In the genomic region with DNA sequence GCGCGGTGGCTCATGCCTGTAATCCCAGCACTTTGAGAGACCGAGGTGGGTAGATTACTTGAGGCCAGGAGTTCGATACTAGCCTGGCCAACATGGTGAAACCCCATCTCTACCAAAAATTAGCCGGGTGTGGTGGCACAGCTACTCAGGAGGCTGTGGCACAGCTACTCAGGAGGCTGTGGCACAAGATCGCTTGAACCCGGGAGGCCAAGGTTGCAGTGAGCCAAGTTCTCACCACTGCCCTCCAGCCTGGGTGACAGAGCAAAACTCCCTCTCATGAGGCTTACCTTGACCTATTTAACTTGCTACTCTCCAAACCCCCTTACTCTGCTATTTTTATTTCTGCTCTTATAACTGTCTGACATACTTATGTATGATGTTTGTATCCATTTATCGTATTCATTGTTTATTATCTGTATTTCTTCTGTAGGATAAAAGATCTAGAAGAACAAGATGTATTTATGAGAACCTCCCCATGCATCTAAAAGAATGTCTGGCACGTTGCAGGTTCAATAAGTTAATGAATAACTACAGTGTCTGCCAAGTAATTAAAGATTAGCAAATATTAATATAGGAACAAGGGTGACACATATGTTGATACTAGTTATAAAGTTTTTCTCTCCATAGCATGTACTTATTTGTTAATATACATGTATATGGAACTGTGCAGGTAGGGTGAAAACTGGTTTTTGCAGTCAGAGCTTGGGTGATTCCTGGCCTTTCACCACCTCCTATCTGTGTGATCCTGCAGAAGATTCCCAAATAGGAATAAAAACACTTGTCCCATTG, we compare ENCODE assay signal across 1 cellular context.
A peak's percentile ranks its signal among the peaks of the same experiment; 100 is the strongest.
TF ChIP-seq lines count a peak whose summit lies in the region.

No MANE protein-coding gene starts in this region.

TF ChIP-seq in HepG2, 621 proteins besides CTCF, POLR2A, EP300 and RAD21 (continues in another document):
- TF ChIP-seq, protein P1, sequence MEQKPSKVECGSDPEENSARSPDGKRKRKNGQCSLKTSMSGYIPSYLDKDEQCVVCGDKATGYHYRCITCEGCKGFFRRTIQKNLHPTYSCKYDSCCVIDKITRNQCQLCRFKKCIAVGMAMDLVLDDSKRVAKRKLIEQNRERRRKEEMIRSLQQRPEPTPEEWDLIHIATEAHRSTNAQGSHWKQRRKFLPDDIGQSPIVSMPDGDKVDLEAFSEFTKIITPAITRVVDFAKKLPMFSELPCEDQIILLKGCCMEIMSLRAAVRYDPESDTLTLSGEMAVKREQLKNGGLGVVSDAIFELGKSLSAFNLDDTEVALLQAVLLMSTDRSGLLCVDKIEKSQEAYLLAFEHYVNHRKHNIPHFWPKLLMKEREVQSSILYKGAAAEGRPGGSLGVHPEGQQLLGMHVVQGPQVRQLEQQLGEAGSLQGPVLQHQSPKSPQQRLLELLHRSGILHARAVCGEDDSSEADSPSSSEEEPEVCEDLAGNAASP (CRISPR knock-in tag; IDR thresholded peaks at IDR 0.05; ENCODE audit: borderline replicate concordance): no peak
- TF ChIP-seq, protein P2, sequence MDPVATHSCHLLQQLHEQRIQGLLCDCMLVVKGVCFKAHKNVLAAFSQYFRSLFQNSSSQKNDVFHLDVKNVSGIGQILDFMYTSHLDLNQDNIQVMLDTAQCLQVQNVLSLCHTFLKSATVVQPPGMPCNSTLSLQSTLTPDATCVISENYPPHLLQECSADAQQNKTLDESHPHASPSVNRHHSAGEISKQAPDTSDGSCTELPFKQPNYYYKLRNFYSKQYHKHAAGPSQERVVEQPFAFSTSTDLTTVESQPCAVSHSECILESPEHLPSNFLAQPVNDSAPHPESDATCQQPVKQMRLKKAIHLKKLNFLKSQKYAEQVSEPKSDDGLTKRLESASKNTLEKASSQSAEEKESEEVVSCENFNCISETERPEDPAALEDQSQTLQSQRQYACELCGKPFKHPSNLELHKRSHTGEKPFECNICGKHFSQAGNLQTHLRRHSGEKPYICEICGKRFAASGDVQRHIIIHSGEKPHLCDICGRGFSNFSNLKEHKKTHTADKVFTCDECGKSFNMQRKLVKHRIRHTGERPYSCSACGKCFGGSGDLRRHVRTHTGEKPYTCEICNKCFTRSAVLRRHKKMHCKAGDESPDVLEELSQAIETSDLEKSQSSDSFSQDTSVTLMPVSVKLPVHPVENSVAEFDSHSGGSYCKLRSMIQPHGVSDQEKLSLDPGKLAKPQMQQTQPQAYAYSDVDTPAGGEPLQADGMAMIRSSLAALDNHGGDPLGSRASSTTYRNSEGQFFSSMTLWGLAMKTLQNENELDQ (CRISPR knock-in tag; IDR thresholded peaks at IDR 0.05; ENCODE audit: borderline replicate concordance): no peak
- TF ChIP-seq, protein P3, sequence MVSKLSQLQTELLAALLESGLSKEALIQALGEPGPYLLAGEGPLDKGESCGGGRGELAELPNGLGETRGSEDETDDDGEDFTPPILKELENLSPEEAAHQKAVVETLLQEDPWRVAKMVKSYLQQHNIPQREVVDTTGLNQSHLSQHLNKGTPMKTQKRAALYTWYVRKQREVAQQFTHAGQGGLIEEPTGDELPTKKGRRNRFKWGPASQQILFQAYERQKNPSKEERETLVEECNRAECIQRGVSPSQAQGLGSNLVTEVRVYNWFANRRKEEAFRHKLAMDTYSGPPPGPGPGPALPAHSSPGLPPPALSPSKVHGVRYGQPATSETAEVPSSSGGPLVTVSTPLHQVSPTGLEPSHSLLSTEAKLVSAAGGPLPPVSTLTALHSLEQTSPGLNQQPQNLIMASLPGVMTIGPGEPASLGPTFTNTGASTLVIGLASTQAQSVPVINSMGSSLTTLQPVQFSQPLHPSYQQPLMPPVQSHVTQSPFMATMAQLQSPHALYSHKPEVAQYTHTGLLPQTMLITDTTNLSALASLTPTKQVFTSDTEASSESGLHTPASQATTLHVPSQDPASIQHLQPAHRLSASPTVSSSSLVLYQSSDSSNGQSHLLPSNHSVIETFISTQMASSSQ (IDR thresholded peaks at IDR 0.05; ENCODE audit: low read depth): peak; percentile 65
- TF ChIP-seq, protein P3 (CRISPR knock-in tag; IDR thresholded peaks at IDR 0.05; ENCODE audit: borderline replicate concordance): peak; percentile 32; the same call in 1 of the 2 replicates
- no peak for TF ChIP-seq ZNF616 (CRISPR knock-in tag; IDR thresholded peaks at IDR 0.05; ENCODE audit: low read depth)
- 0 out of 2 replicates have a peak, but pooled peaks have one; percentile 23 for TF ChIP-seq MTF2 (CRISPR knock-in tag; IDR thresholded peaks at IDR 0.05; ENCODE audit: borderline replicate concordance)
- TF ChIP-seq FOXK2 (IDR thresholded peaks at IDR 0.05): no peak
- no peak for TF ChIP-seq ZKSCAN1 (IDR thresholded peaks at IDR 0.05; ENCODE audit: low read length)
- peak; percentile 15; the same call in 1 of the 2 replicates for TF ChIP-seq SALL1 (CRISPR knock-in tag; IDR thresholded peaks at IDR 0.05)
- no peak for TF ChIP-seq ZNF678 (CRISPR knock-in tag; IDR thresholded peaks at IDR 0.05)
- no peak for TF ChIP-seq ZNF367 (CRISPR knock-in tag; IDR thresholded peaks at IDR 0.05; ENCODE audit: borderline replicate concordance)
- TF ChIP-seq CENPT (CRISPR knock-in tag; IDR thresholded peaks at IDR 0.05; ENCODE audit: low read depth): no peak
- TF ChIP-seq PITX1 (CRISPR knock-in tag; IDR thresholded peaks at IDR 0.05): no peak
- TF ChIP-seq, protein P4, sequence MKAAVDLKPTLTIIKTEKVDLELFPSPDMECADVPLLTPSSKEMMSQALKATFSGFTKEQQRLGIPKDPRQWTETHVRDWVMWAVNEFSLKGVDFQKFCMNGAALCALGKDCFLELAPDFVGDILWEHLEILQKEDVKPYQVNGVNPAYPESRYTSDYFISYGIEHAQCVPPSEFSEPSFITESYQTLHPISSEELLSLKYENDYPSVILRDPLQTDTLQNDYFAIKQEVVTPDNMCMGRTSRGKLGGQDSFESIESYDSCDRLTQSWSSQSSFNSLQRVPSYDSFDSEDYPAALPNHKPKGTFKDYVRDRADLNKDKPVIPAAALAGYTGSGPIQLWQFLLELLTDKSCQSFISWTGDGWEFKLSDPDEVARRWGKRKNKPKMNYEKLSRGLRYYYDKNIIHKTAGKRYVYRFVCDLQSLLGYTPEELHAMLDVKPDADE (CRISPR knock-in tag; IDR thresholded peaks at IDR 0.05): no peak
- no peak for TF ChIP-seq ZNF589 (CRISPR knock-in tag; conservative IDR thresholded peaks at IDR 0.05)
- no peak for TF ChIP-seq ZNF34 (CRISPR knock-in tag; IDR thresholded peaks at IDR 0.05; ENCODE audit: borderline replicate concordance)
- no peak for TF ChIP-seq ZFP36L1 (CRISPR knock-in tag; IDR thresholded peaks at IDR 0.05)
- no peak for TF ChIP-seq RBAK (CRISPR knock-in tag; IDR thresholded peaks at IDR 0.05)
- TF ChIP-seq, protein P5, sequence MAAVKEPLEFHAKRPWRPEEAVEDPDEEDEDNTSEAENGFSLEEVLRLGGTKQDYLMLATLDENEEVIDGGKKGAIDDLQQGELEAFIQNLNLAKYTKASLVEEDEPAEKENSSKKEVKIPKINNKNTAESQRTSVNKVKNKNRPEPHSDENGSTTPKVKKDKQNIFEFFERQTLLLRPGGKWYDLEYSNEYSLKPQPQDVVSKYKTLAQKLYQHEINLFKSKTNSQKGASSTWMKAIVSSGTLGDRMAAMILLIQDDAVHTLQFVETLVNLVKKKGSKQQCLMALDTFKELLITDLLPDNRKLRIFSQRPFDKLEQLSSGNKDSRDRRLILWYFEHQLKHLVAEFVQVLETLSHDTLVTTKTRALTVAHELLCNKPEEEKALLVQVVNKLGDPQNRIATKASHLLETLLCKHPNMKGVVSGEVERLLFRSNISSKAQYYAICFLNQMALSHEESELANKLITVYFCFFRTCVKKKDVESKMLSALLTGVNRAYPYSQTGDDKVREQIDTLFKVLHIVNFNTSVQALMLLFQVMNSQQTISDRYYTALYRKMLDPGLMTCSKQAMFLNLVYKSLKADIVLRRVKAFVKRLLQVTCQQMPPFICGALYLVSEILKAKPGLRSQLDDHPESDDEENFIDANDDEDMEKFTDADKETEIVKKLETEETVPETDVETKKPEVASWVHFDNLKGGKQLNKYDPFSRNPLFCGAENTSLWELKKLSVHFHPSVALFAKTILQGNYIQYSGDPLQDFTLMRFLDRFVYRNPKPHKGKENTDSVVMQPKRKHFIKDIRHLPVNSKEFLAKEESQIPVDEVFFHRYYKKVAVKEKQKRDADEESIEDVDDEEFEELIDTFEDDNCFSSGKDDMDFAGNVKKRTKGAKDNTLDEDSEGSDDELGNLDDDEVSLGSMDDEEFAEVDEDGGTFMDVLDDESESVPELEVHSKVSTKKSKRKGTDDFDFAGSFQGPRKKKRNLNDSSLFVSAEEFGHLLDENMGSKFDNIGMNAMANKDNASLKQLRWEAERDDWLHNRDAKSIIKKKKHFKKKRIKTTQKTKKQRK (IDR thresholded peaks at IDR 0.05; ENCODE audit: low read length): no peak
- TF ChIP-seq, protein P6, sequence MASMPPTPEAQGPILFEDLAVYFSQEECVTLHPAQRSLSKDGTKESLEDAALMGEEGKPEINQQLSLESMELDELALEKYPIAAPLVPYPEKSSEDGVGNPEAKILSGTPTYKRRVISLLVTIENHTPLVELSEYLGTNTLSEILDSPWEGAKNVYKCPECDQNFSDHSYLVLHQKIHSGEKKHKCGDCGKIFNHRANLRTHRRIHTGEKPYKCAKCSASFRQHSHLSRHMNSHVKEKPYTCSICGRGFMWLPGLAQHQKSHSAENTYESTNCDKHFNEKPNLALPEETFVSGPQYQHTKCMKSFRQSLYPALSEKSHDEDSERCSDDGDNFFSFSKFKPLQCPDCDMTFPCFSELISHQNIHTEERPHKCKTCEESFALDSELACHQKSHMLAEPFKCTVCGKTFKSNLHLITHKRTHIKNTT (CRISPR knock-in tag; IDR thresholded peaks at IDR 0.05): no peak
- TF ChIP-seq, protein P7, sequence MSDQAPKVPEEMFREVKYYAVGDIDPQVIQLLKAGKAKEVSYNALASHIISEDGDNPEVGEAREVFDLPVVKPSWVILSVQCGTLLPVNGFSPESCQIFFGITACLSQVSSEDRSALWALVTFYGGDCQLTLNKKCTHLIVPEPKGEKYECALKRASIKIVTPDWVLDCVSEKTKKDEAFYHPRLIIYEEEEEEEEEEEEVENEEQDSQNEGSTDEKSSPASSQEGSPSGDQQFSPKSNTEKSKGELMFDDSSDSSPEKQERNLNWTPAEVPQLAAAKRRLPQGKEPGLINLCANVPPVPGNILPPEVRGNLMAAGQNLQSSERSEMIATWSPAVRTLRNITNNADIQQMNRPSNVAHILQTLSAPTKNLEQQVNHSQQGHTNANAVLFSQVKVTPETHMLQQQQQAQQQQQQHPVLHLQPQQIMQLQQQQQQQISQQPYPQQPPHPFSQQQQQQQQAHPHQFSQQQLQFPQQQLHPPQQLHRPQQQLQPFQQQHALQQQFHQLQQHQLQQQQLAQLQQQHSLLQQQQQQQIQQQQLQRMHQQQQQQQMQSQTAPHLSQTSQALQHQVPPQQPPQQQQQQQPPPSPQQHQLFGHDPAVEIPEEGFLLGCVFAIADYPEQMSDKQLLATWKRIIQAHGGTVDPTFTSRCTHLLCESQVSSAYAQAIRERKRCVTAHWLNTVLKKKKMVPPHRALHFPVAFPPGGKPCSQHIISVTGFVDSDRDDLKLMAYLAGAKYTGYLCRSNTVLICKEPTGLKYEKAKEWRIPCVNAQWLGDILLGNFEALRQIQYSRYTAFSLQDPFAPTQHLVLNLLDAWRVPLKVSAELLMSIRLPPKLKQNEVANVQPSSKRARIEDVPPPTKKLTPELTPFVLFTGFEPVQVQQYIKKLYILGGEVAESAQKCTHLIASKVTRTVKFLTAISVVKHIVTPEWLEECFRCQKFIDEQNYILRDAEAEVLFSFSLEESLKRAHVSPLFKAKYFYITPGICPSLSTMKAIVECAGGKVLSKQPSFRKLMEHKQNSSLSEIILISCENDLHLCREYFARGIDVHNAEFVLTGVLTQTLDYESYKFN (CRISPR knock-in tag; conservative IDR thresholded peaks at IDR 0.05): peak; percentile 32; the same call in 1 of the 2 replicates
- TF ChIP-seq, protein P8, sequence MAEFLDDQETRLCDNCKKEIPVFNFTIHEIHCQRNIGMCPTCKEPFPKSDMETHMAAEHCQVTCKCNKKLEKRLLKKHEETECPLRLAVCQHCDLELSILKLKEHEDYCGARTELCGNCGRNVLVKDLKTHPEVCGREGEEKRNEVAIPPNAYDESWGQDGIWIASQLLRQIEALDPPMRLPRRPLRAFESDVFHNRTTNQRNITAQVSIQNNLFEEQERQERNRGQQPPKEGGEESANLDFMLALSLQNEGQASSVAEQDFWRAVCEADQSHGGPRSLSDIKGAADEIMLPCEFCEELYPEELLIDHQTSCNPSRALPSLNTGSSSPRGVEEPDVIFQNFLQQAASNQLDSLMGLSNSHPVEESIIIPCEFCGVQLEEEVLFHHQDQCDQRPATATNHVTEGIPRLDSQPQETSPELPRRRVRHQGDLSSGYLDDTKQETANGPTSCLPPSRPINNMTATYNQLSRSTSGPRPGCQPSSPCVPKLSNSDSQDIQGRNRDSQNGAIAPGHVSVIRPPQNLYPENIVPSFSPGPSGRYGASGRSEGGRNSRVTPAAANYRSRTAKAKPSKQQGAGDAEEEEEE (CRISPR knock-in tag; IDR thresholded peaks at IDR 0.05; ENCODE audit: borderline replicate concordance): no peak
- TF ChIP-seq ZNF263 (CRISPR knock-in tag; IDR thresholded peaks at IDR 0.05): no peak
- no peak for TF ChIP-seq HHEX (CRISPR knock-in tag; IDR thresholded peaks at IDR 0.05)
- no peak for TF ChIP-seq PAF1 (CRISPR knock-in tag; IDR thresholded peaks at IDR 0.05)
- no peak for TF ChIP-seq FOXK1 (CRISPR knock-in tag; IDR thresholded peaks at IDR 0.05; ENCODE audit: borderline replicate concordance, low read depth)
- no peak for TF ChIP-seq ATF1 (CRISPR knock-in tag; IDR thresholded peaks at IDR 0.05)
- TF ChIP-seq GTF2F1 (IDR thresholded peaks at IDR 0.05; ENCODE audit: low read length): no peak
- TF ChIP-seq PCBP2 (optimal IDR thresholded peaks at IDR 0.05; ENCODE audit: low read depth, low read length, poor library complexity, severe bottlenecking): no peak
- TF ChIP-seq GATAD1 (CRISPR knock-in tag; IDR thresholded peaks at IDR 0.05): no peak
- 0 out of 2 replicates have a peak, but pooled peaks have one; percentile 40 for TF ChIP-seq HNRNPUL1 (IDR thresholded peaks at IDR 0.05; ENCODE audit: low read depth, low read length)
- no peak for TF ChIP-seq ZNF232 (CRISPR knock-in tag; IDR thresholded peaks at IDR 0.05; ENCODE audit: borderline replicate concordance)
- no peak for TF ChIP-seq ZNF282 (IDR thresholded peaks at IDR 0.05; ENCODE audit: partially characterized antibody)
- TF ChIP-seq, protein P9, sequence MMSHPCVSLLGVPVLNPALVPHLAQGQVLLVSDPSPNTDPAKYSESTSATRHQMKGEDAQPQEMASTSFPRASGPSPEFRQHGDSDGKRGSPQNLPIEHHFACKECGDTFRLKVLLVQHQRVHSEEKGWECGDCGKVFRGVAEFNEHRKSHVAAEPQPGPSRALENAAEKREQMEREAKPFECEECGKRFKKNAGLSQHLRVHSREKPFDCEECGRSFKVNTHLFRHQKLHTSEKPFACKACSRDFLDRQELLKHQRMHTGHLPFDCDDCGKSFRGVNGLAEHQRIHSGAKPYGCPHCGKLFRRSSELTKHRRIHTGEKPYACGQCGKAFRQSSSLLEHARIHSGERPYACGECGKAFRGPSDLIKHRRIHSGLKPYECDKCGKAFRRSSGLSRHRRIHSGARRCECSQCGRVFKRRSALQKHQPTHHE (CRISPR knock-in tag; IDR thresholded peaks at IDR 0.05; ENCODE audit: borderline replicate concordance): no peak
- 0 out of 2 replicates have a peak, but pooled peaks have one; percentile 42 for TF ChIP-seq ADNP (CRISPR knock-in tag; IDR thresholded peaks at IDR 0.05)
